17 cellular contexts compared by ENCODE assay signal in the genomic region with DNA sequence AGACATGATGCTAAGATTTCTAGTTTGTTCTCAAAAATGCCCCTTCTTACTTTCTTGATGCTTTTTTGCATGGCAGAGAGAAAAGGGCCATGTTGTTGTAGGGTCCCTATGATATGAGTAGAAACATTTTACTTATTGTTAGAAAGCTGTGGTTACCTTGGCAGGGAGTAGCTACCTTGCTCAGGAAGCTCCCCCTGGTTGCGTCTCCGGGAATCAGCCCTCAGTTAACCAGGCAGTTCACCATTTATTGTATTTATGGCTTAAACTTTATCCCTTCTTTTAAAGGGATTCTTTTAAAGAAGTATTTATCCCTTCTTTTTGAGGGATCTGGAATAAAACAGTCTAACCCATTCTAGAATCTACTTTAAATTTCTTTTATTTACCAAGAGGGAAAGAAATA.
DNase-seq lines count a peak whose midpoint lies in the region; ATAC-seq and TF ChIP-seq lines count a peak whose summit lies in the region.
"Had no signal": no experiment of that assay in that cellular context is flagged by ENCODE, and none has a peak within 500 bp of the region (broad histone marks: within the 10 kb centered on the region; RNA-seq: fewer than 3 reads in every experiment).

No MANE protein-coding gene starts in this region.

- intact Hi-C loops in esophagus muscularis mucosa (cut with DNase I), result no loop called here

- H3K4me3 ChIP-seq in SK-N-SH (ENCODE audit: low read depth in 2 of 2, low read length in 1 of 2) (no peak overlapping the region), RWPE2 (ENCODE audit: severe bottlenecking) (no peak overlapping the region), esophagus muscularis mucosa (no peak overlapping the region), retinal pigment epithelial cell (ENCODE audit: low read length) (no peak overlapping the region)
- H3K4me3 ChIP-seq: BLaER1 treated with 17β-estradiol and CSF1 and Interleukin-3, amounts not matched to agents 10 nM and 100 nM; MG63 had no signal

- H3K9me3 ChIP-seq in SK-N-SH (no peaks in the 10 kb centered on the region), RWPE2 (ENCODE audit: severe bottlenecking) (no peaks in the 10 kb centered on the region), esophagus muscularis mucosa (peaks cover 0 to 6% (median 0%) of the 10 kb centered on the region in 4 donors)
- H3K9me3 ChIP-seq: MG63 had no signal

- POLR2A ChIA-PET in SK-N-SH (lab: Yijun Ruan, JAX), result no interaction called here

- H2AFZ ChIP-seq in SK-N-SH (ENCODE audit: low read depth), result no peak overlapping the region

- TF ChIP-seq POLR2A in esophagus muscularis mucosa (IDR thresholded peaks at IDR 0.05; ENCODE audit: low read depth), result no peak

- ATAC-seq in SK-N-SH treated with all-trans-retinoic acid at 6 μM for 48 hours (no peak), RWPE2 (ENCODE audit: low read depth) (0 out of 3 replicates have a peak, but pooled peaks have one; percentile 31), HG03342 (IDR thresholded peaks at IDR 0.05; ENCODE audit: unreplicated experiment) (no peak)

- TF ChIP-seq EP300 in SK-N-SH (IDR thresholded peaks at IDR 0.05; ENCODE audit: borderline replicate concordance in 1 of 2, low read depth in 1 of 2, low read length in 1 of 2) (no peak), esophagus muscularis mucosa (IDR thresholded peaks at IDR 0.05) (no peak)

- H3K36me3 ChIP-seq in SK-N-SH (replicated peaks in 1 of 2; ENCODE audit: control insufficient read depth in 1 of 2, insufficient read depth in 2 of 2, low read length in 1 of 2) (no peaks in the 10 kb centered on the region), RWPE2 (ENCODE audit: low read depth) (no peaks in the 10 kb centered on the region), esophagus muscularis mucosa (no peaks in the 10 kb centered on the region)
- H3K36me3 ChIP-seq: BLaER1 treated with 17β-estradiol and CSF1 and Interleukin-3, amounts not matched to agents 10 nM and 100 nM; MG63 had no signal

- H3K27me3 ChIP-seq in SK-N-SH (ENCODE audit: insufficient read depth), result no peaks in the 10 kb centered on the region
- H3K27me3 ChIP-seq in RWPE2 (ENCODE audit: insufficient read depth, poor library complexity, severe bottlenecking), result peaks cover 44% of the 10 kb centered on the region
- H3K27me3 ChIP-seq in esophagus muscularis mucosa, result peaks cover 0 to 21% (median 0%) of the 10 kb centered on the region in 4 donors
- H3K27me3 ChIP-seq: BLaER1 treated with 17β-estradiol and CSF1 and Interleukin-3, amounts not matched to agents 10 nM and 100 nM; MG63 had no signal

- no peak overlapping the region for H3K9ac ChIP-seq in SK-N-SH
- H3K9ac ChIP-seq: BLaER1 treated with 17β-estradiol and CSF1 and Interleukin-3, amounts not matched to agents 10 nM and 100 nM had no signal

- H4K20me1 ChIP-seq in SK-N-SH (ENCODE audit: insufficient read depth), result no peaks in the 10 kb centered on the region
- H4K20me1 ChIP-seq: BLaER1 treated with 17β-estradiol and CSF1 and Interleukin-3, amounts not matched to agents 10 nM and 100 nM had no signal

- 36% methylated on average over 2 of the region's 2 CpGs for WGBS in SK-N-SH (ENCODE audit: low lambda C conversion rate)
- WGBS in esophagus muscularis mucosa, result 31% methylated on average over 2 of the region's 2 CpGs

- CTCF ChIA-PET in SK-N-SH (lab: Yijun Ruan, JAX), result interaction anchor here (1.6 to 7.3 kb wide), 3 partner anchors 17 to 225 kb away, joined by 3 to 38 read pairs (median 10); a partner anchor contains a TSS

- no peaks in the 10 kb centered on the region for H3F3A ChIP-seq in SK-N-SH (replicated peaks; ENCODE audit: insufficient read depth)

- DNase-seq in SK-N-SH (no peak), RWPE2 (ENCODE audit: low spot score) (no peak), esophagus muscularis mucosa (ENCODE audit: extremely low spot score) (peak; percentile 29), retinal pigment epithelial cell (ENCODE audit: low read depth) (no peak), DMS53 (lab: John Stamatoyannopoulos, UW) (no peak), caudate nucleus (lab: John Stamatoyannopoulos, UW) (no peak)
- DNase-seq: 8988T, DMS 273 treated with DMSO at 0.1 percent for 48 hours, KBM-7, MG63, NCI-H1092 treated with DMSO at 0.1 percent for 48 hours, NCI-H1694, NCI-H69, SHP77 had no signal

- H3K27ac ChIP-seq in SK-N-SH (ENCODE audit: low read depth in 2 of 2, low read length in 1 of 2) (no peak overlapping the region), RWPE2 (ENCODE audit: poor library complexity, severe bottlenecking) (no peak overlapping the region), esophagus muscularis mucosa (replicated peaks in 1 of 4) (no peak overlapping the region), caudate nucleus (ENCODE audit: low read depth, low read length) (no peak overlapping the region)
- H3K27ac ChIP-seq: BLaER1 treated with 17β-estradiol and CSF1 and Interleukin-3, amounts not matched to agents 10 nM and 100 nM had no signal

- peak; percentile 22 for TF ChIP-seq RAD21 in SK-N-SH (IDR thresholded peaks at IDR 0.05; ENCODE audit: low read length)

- no peak overlapping the region for H3K4me2 ChIP-seq in SK-N-SH
- H3K4me2 ChIP-seq: BLaER1 treated with 17β-estradiol and CSF1 and Interleukin-3, amounts not matched to agents 10 nM and 100 nM had no signal

- peaks cover 0 to 6% of the 10 kb centered on the region in 2 experiments; a peak in 1 of 4 replicates for H3K4me1 ChIP-seq in SK-N-SH (ENCODE audit: control insufficient read depth in 1 of 2, insufficient read depth in 2 of 2, low read depth in 1 of 2, low read length in 1 of 2)
- no peaks in the 10 kb centered on the region for H3K4me1 ChIP-seq in RWPE2 (ENCODE audit: insufficient read depth, poor library complexity, severe bottlenecking)
- no peaks in the 10 kb centered on the region for H3K4me1 ChIP-seq in esophagus muscularis mucosa
- H3K4me1 ChIP-seq: BLaER1 treated with 17β-estradiol and CSF1 and Interleukin-3, amounts not matched to agents 10 nM and 100 nM had no signal

- no peaks in the 10 kb centered on the region for H3K9me2 ChIP-seq in SK-N-SH

- TF ChIP-seq CTCF in SK-N-SH (IDR thresholded peaks at IDR 0.05) (no peak), RWPE2 (IDR thresholded peaks at IDR 0.05; ENCODE audit: poor library complexity, severe bottlenecking) (peak; percentile 28), esophagus muscularis mucosa (IDR thresholded peaks at IDR 0.05) (no peak), retinal pigment epithelial cell (conservative IDR thresholded peaks at IDR 0.05; ENCODE audit: low read depth, low read length) (peak; percentile 24)

- H3K79me2 ChIP-seq in SK-N-SH (ENCODE audit: insufficient read depth), result no peaks in the 10 kb centered on the region

TF ChIP-seq in SK-N-SH, 30 proteins besides CTCF, POLR2A, EP300 and RAD21:
- TF ChIP-seq JUND (IDR thresholded peaks at IDR 0.05) (no peak), RFX5 (IDR thresholded peaks at IDR 0.05; ENCODE audit: low read length) (no peak), NRF1 (IDR thresholded peaks at IDR 0.05; ENCODE audit: low read depth, low read length) (no peak), ELF1 (IDR thresholded peaks at IDR 0.05) (no peak), NFIC (IDR thresholded peaks at IDR 0.05; ENCODE audit: borderline replicate concordance) (no peak), GABPA (IDR thresholded peaks at IDR 0.05; ENCODE audit: low read depth) (no peak)
- TF ChIP-seq, protein P1, sequence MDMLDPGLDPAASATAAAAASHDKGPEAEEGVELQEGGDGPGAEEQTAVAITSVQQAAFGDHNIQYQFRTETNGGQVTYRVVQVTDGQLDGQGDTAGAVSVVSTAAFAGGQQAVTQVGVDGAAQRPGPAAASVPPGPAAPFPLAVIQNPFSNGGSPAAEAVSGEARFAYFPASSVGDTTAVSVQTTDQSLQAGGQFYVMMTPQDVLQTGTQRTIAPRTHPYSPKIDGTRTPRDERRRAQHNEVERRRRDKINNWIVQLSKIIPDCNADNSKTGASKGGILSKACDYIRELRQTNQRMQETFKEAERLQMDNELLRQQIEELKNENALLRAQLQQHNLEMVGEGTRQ (IDR thresholded peaks at IDR 0.05; ENCODE audit: borderline replicate concordance, low read depth, low read length), result no peak

TF ChIP-seq in SK-N-SH treated with all-trans-retinoic acid at 6 μM for 48 hours, 23 proteins besides CTCF, POLR2A, EP300 and RAD21:
- TF ChIP-seq ARNTL (CRISPR knock-in tag; IDR thresholded peaks at IDR 0.05; ENCODE audit: borderline replicate concordance, low read depth) (no peak), OSR1 (CRISPR knock-in tag; IDR thresholded peaks at IDR 0.05) (no peak), RARB (CRISPR knock-in tag; IDR thresholded peaks at IDR 0.05) (no peak), ESRRG (CRISPR knock-in tag; IDR thresholded peaks at IDR 0.05) (no peak), BACH2 (CRISPR knock-in tag; IDR thresholded peaks at IDR 0.05; ENCODE audit: borderline replicate concordance) (no peak), ZC3H10 (CRISPR knock-in tag; IDR thresholded peaks at IDR 0.05) (no peak), ZNF565 (CRISPR knock-in tag; conservative IDR thresholded peaks at IDR 0.05; ENCODE audit: low read depth) (no peak), ZFP30 (CRISPR knock-in tag; IDR thresholded peaks at IDR 0.05) (no peak), CSDC2 (CRISPR knock-in tag; IDR thresholded peaks at IDR 0.05) (no peak), ZNF70 (CRISPR knock-in tag; IDR thresholded peaks at IDR 0.05) (no peak), GLIS3 (CRISPR knock-in tag; IDR thresholded peaks at IDR 0.05) (no peak), PPARA (CRISPR knock-in tag; IDR thresholded peaks at IDR 0.05; ENCODE audit: borderline replicate concordance) (no peak), ZFP3 (CRISPR knock-in tag; IDR thresholded peaks at IDR 0.05) (no peak), SNAI2 (CRISPR knock-in tag; IDR thresholded peaks at IDR 0.05) (no peak), TCF4 (CRISPR knock-in tag; IDR thresholded peaks at IDR 0.05; ENCODE audit: borderline replicate concordance) (no peak), TOX (CRISPR knock-in tag; IDR thresholded peaks at IDR 0.05; ENCODE audit: borderline replicate concordance) (no peak)
- TF ChIP-seq, protein P2, sequence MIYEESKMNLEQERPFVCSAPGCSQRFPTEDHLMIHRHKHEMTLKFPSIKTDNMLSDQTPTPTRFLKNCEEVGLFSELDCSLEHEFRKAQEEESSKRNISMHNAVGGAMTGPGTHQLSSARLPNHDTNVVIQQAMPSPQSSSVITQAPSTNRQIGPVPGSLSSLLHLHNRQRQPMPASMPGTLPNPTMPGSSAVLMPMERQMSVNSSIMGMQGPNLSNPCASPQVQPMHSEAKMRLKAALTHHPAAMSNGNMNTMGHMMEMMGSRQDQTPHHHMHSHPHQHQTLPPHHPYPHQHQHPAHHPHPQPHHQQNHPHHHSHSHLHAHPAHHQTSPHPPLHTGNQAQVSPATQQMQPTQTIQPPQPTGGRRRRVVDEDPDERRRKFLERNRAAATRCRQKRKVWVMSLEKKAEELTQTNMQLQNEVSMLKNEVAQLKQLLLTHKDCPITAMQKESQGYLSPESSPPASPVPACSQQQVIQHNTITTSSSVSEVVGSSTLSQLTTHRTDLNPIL (CRISPR knock-in tag; IDR thresholded peaks at IDR 0.05; ENCODE audit: low read depth), result no peak

Comparison
In these comparisons a context has a peak if more than half of its experiments do, and no peak if none do; other contexts are left out.
1. CTCF ChIP-seq: peak in RWPE2 (single experiment) and retinal pigment epithelial cell (single experiment); none in SK-N-SH (single experiment) and esophagus muscularis mucosa (0 of 3).